Comparison of ENCODE assay signal across 13 cellular contexts in the genomic region with DNA sequence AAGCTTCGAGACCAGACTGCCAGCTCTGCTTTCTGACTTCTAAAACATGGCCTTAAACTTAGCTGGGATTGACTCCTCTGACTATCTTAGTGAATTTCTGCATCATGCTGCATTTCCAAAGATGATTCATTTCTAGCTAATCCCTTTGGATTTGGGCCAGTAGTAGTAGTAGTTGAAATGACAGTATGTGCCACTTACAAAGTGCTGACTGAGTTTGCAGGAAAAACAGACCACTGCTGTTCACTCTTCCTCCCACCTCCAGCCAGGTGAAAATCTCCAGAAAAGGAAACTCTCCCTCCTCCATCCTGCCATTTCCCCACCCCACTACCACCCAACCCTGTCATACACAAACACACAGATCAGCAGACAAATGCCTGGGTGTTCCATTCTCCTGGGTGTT. TPM values are rescaled to one million over a fixed set of nuclear protein-coding genes. Genes with fewer than 3 reads are reported as not detected.
A peak's percentile ranks its signal among the peaks of the same experiment; 100 is the strongest.
DNase-seq lines count a peak whose midpoint lies in the region; FAIRE-seq and TF ChIP-seq lines count a peak whose summit lies in the region.
"Had no signal": no experiment of that assay in that cellular context is flagged by ENCODE, and none has a peak within 500 bp of the region (broad histone marks: within the 10 kb centered on the region; RNA-seq: fewer than 3 reads in every experiment).

No MANE protein-coding gene starts in this region.

- FAIRE-seq in GM19239 (lab: Jason Lieb, UNC): no peak

- no peak for TF ChIP-seq POLR2A in ovary (IDR thresholded peaks at IDR 0.05)

- CTCF ChIA-PET in BJ (lab: Yijun Ruan, JAX): interaction anchor here (0.5 to 1.4 kb wide), 2 partner anchors 15 to 1164 kb away, joined by 3 read pairs; no protein-coding TSS in a partner anchor

- no peaks in the 10 kb centered on the region for H3K9me3 ChIP-seq in ovary
- H3K9me3 ChIP-seq: prostate gland had no signal

- H3K27me3 ChIP-seq in BJ (ENCODE audit: control insufficient read depth, insufficient read depth, low read length) (no peaks in the 10 kb centered on the region), ovary (no peaks in the 10 kb centered on the region)

- H3K36me3 ChIP-seq in BJ (ENCODE audit: control insufficient read depth, insufficient read depth, low read length) (no peaks in the 10 kb centered on the region), ovary (no peaks in the 10 kb centered on the region)
- H3K36me3 ChIP-seq: prostate gland had no signal

- intact Hi-C loops in ovary (cut with DNase I): no loop called here

- POLR2A ChIA-PET in BJ (lab: Charles Lee): interaction anchor here (0.6 kb wide), 2 partner anchors 9 to 30 kb away, joined by 4 to 5 read pairs; no protein-coding TSS in a partner anchor

- TF ChIP-seq EP300 in ovary (IDR thresholded peaks at IDR 0.05): no peak

- no peak overlapping the region for H3K4me3 ChIP-seq in BJ (ENCODE audit: low read depth, low read length)
- H3K4me3 ChIP-seq in epithelial cell of esophagus (ENCODE audit: low read length): no peak overlapping the region
- no peak overlapping the region for H3K4me3 ChIP-seq in ovary
- H3K4me3 ChIP-seq: prostate gland had no signal

- DNase-seq in BJ (ENCODE audit: low read depth) (peak; percentile 42), NCI-H82 (lab: John Stamatoyannopoulos, UW) (peak; percentile 22), epithelial cell of esophagus (ENCODE audit: low read depth) (peak; percentile 89), occipital lobe (lab: John Stamatoyannopoulos, UW) (peak; percentile 35), ovary (no peak), GM19239 (ENCODE audit: insufficient read length, low spot score) (no peak), NCI-H345 (lab: John Stamatoyannopoulos, UW) (no peak)
- no peak for DNase-seq in activated T-cell treated with anti-CD3 and anti-CD28 coated beads, Interleukin-2, amount 50 U/mL, for 48 hours
- DNase-seq: activated CD4-positive, alpha-beta T cell treated with anti-CD3 and anti-CD28 coated beads, Interleukin-2, amount 50 U/mL, for 4 hours; effector CD8-positive, alpha-beta T cell; H7; NCI-H2029 had no signal

- no peak for TF ChIP-seq CTCF in BJ (IDR thresholded peaks at IDR 0.05; ENCODE audit: insufficient read depth, low read depth, low read length)
- no peak for TF ChIP-seq CTCF in epithelial cell of esophagus (IDR thresholded peaks at IDR 0.05; ENCODE audit: insufficient read depth, low read depth, low read length, missing control alignments)
- TF ChIP-seq CTCF in ovary (IDR thresholded peaks at IDR 0.05): no peak

- WGBS in ovary, 3 donors: 53 to 57% (median 55%) methylated on average over 1 of the region's 1 CpG

- no peaks in the 10 kb centered on the region for H3K4me1 ChIP-seq in ovary (ENCODE audit: insufficient read depth)
- H3K4me1 ChIP-seq: prostate gland had no signal

- H3K27ac ChIP-seq in ovary: no peak overlapping the region

RNA-seq across cellular contexts. Expression of gene SSX2IP, which starts 8.5 kb away (rescaled TPM):
- polyA plus RNA-seq in BJ (2011; rRNA removed) (6.5 and 14.8 TPM in 2 replicates), ovary (1 to 10 TPM; 1.1 to 4.5 TPM)
- polyA minus RNA-seq in BJ (2011; rRNA and poly(A)+ RNA removed): 5.0 and 7.7 TPM in 2 replicates
- total RNA-seq in occipital lobe (125 TPM), ovary (1 to 10 TPM; 1.4 to 8.5 (median 5.0) TPM)

Comparison
In these comparisons a context has a peak if more than half of its experiments do, and no peak if none do; other contexts are left out.
1. DNase-seq: peak in BJ (single experiment), NCI-H82 (single experiment), epithelial cell of esophagus (single experiment) and occipital lobe (single experiment); none in ovary (0 of 5), GM19239 (single experiment), NCI-H345 (single experiment) and activated T-cell treated with anti-CD3 and anti-CD28 coated beads, Interleukin-2, amount 50 U/mL, for 48 hours (0 of 2).
2. RNA of gene SSX2IP, which starts 8.5 kb away (total RNA-seq): 125 TPM in occipital lobe (single experiment); 1.4 to 8.5 TPM in ovary; every median in the first group is over 10 times any median in the second.